In the genomic region with DNA sequence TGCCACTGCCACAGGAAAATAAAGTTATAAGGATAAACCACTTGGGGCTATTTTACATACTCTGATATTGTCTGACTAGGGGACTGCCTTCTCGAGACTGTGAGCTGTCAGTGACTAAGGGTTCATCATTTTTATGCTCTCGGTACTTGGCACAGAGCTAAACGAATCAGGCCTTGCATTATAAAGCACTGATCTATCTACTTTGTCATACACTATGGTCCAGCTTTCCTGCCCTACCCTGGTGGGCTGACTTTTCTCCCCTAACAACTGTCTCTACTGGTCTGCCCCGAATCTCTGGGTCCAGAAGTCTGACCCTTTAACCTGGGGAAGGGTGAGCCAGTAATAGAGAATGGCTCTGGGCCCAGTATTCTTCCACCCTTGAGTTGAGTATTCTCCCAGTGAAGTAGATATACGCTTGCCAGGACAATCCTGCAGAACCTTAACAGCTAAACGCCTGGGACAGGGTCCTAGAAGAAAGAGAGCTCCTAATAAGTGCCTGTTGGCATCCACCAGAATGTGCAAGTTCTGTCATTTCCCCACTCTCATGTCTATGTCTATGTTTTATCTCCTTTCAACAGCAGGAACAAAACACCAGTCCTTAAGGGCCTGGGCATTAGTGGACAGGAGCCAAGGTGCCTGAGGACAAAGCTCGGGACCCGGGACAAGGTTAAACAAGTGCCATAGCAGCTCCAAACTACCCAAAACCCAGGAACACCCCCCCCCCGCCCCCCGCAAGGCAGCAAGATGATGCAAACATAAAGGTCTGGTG, we compare ENCODE assay signal across 8 cellular contexts. TPM values are rescaled to one million over a fixed set of nuclear protein-coding genes. Genes with fewer than 3 reads are reported as not detected.
DNase-seq lines count a peak whose midpoint lies in the region; ATAC-seq and TF ChIP-seq lines count a peak whose summit lies in the region.

No MANE protein-coding gene starts in this region.

- no peak overlapping the region for H3K4ac ChIP-seq in mesenchymal stem cell (ENCODE audit: low read depth in 1 of 2, low read length in 2 of 2)

- H3K79me1 ChIP-seq in mesenchymal stem cell (replicated peaks; ENCODE audit: low read length, poor library complexity, severe bottlenecking) = peaks cover 6% of the 10 kb centered on the region

- no peak overlapping the region for H4K91ac ChIP-seq in mesenchymal stem cell (ENCODE audit: low read length)

- TF ChIP-seq CTCF in chondrocyte (IDR thresholded peaks at IDR 0.05) = no peak

- 64% methylated on average over 6 of the region's 10 CpGs for WGBS in mesenchymal stem cell
- 30% methylated on average over 10 of the region's 10 CpGs for WGBS in aorta, 2 donors

- H3K14ac ChIP-seq in mesenchymal stem cell (ENCODE audit: low read length in 2 of 2) = no peak overlapping the region

- H2BK15ac ChIP-seq in mesenchymal stem cell (ENCODE audit: low read depth, poor library complexity, severe bottlenecking) = no peak overlapping the region

- H3K27ac ChIP-seq in mesenchymal stem cell (ENCODE audit: low read length, poor library complexity, severe bottlenecking) = peak overlapping the region; percentile 20
- peak overlapping the region in 1 of 2 donors; percentile 49 for H3K27ac ChIP-seq in aorta (ENCODE audit: low read depth in 1 of 2, low read length in 2 of 2)

- H3K4me3 ChIP-seq in mesenchymal stem cell (ENCODE audit: insufficient read depth in 1 of 2, low read depth in 1 of 2, low read length in 2 of 2) = peak overlapping the region; percentile 97 to 98
- H3K4me3 ChIP-seq in aorta (ENCODE audit: low read length in 2 of 2) = peak overlapping the region; percentile 72 to 73

- H3K36me3 Mint-ChIP-seq in stimulated activated naive CD8-positive, alpha-beta T cell treated with anti-CD3 and anti-CD28 coated beads, Interleukin-15, Interleukin-2, amounts not matched to agents 100 ng/mL and 50 ng/mL, for 24 hours (ENCODE audit: low read depth) = no peaks in the 10 kb centered on the region
- peaks cover 14% of the 10 kb centered on the region for H3K36me3 Mint-ChIP-seq in chondrocyte (ENCODE audit: low read depth)

- intact Hi-C loops in aorta (cut with DNase I) = no loop called here

- H3K27ac Mint-ChIP-seq in stimulated activated naive CD8-positive, alpha-beta T cell treated with anti-CD3 and anti-CD28 coated beads, Interleukin-15, Interleukin-2, amounts not matched to agents 100 ng/mL and 50 ng/mL, for 24 hours = no peak overlapping the region
- H3K27ac Mint-ChIP-seq in chondrocyte (ENCODE audit: unreplicated experiment) = peak overlapping the region; percentile 96

- H3K9ac ChIP-seq in mesenchymal stem cell (ENCODE audit: low read length) = peak overlapping the region; percentile 98

- H2AK5ac ChIP-seq in mesenchymal stem cell (ENCODE audit: low read length, severe bottlenecking) = peak overlapping the region; percentile 2

- H3K27me3 Mint-ChIP-seq in stimulated activated naive CD8-positive, alpha-beta T cell treated with anti-CD3 and anti-CD28 coated beads, Interleukin-15, Interleukin-2, amounts not matched to agents 100 ng/mL and 50 ng/mL, for 24 hours = peaks cover 69% of the 10 kb centered on the region
- H3K27me3 Mint-ChIP-seq in chondrocyte (ENCODE audit: low read depth) = no peaks in the 10 kb centered on the region

- peak overlapping the region; percentile 9 for H4K8ac ChIP-seq in mesenchymal stem cell (ENCODE audit: low read length)

- no peak for DNase-seq in stimulated activated naive CD8-positive, alpha-beta T cell treated with anti-CD3 and anti-CD28 coated beads, Interleukin-15, Interleukin-2, amounts not matched to agents 100 U/mL and 50 U/mL, for 24 hours
- DNase-seq in chondrocyte (ENCODE audit: low spot score) (no peak), mesenchymal stem cell (peak; percentile 54), aorta (no peak)
- DNase-seq in stimulated activated CD8-positive, alpha-beta memory T cell treated with anti-CD3 and anti-CD28 coated beads, Interleukin-4, amount 100 ng/mL, for 48 hours = no peak
- no peak for DNase-seq in stimulated activated CD4-positive, alpha-beta T cell treated with anti-CD3 and anti-CD28 coated beads, Interleukin-4, amount 100 ng/mL, for 4 hours

- peak overlapping the region; percentile 55 for H3K4me2 ChIP-seq in mesenchymal stem cell (ENCODE audit: low read length, poor library complexity, severe bottlenecking)

- H3K9me3 ChIP-seq in mesenchymal stem cell (ENCODE audit: control insufficient read depth, low read length) (no peaks in the 10 kb centered on the region), aorta (ENCODE audit: control insufficient read depth, low read length) (no peaks in the 10 kb centered on the region)

- H3K9me3 Mint-ChIP-seq in stimulated activated naive CD8-positive, alpha-beta T cell treated with anti-CD3 and anti-CD28 coated beads, Interleukin-15, Interleukin-2, amounts not matched to agents 100 ng/mL and 50 ng/mL, for 24 hours = no peaks in the 10 kb centered on the region
- no peaks in the 10 kb centered on the region for H3K9me3 Mint-ChIP-seq in chondrocyte (ENCODE audit: low read depth)

- ATAC-seq in stimulated activated naive CD8-positive, alpha-beta T cell treated with anti-CD3 and anti-CD28 coated beads, Interleukin-15, Interleukin-2, amounts not matched to agents 100 U/mL and 50 U/mL, for 24 hours = no peak
- ATAC-seq in aorta (ENCODE audit: low FRiP score) (no peak), GM21529 (IDR thresholded peaks at IDR 0.05; ENCODE audit: unreplicated experiment) (no peak)

- H2BK5ac ChIP-seq in mesenchymal stem cell (ENCODE audit: low read depth, low read length, poor library complexity, severe bottlenecking) = no peak overlapping the region

- H3K4me1 ChIP-seq in mesenchymal stem cell (ENCODE audit: control insufficient read depth, insufficient read depth, low read depth, low read length) (peaks cover 12% of the 10 kb centered on the region), aorta (ENCODE audit: control insufficient read depth in 1 of 2, insufficient read depth in 2 of 2, low read length in 2 of 2) (no peaks in the 10 kb centered on the region)

- H3K23ac ChIP-seq in mesenchymal stem cell (ENCODE audit: low read length in 2 of 2) = no peak overlapping the region

- no peak overlapping the region for H2AFZ ChIP-seq in mesenchymal stem cell (ENCODE audit: low read depth, low read length)

- peak overlapping the region; percentile 48 for H3K4me3 Mint-ChIP-seq in stimulated activated naive CD8-positive, alpha-beta T cell treated with anti-CD3 and anti-CD28 coated beads, Interleukin-15, Interleukin-2, amounts not matched to agents 100 ng/mL and 50 ng/mL, for 24 hours
- peak overlapping the region; percentile 90 for H3K4me3 Mint-ChIP-seq in chondrocyte (ENCODE audit: unreplicated experiment)

- H3K18ac ChIP-seq in mesenchymal stem cell (ENCODE audit: low read depth in 1 of 2, low read length in 2 of 2) = no peak overlapping the region

- peaks cover 6% of the 10 kb centered on the region for H3K4me1 Mint-ChIP-seq in stimulated activated naive CD8-positive, alpha-beta T cell treated with anti-CD3 and anti-CD28 coated beads, Interleukin-15, Interleukin-2, amounts not matched to agents 100 ng/mL and 50 ng/mL, for 24 hours (ENCODE audit: low read depth)
- peaks cover 72% of the 10 kb centered on the region for H3K4me1 Mint-ChIP-seq in chondrocyte (ENCODE audit: low read depth)

- H2BK12ac ChIP-seq in mesenchymal stem cell (ENCODE audit: low read length in 2 of 2) = no peak overlapping the region

- H3K27me3 ChIP-seq in mesenchymal stem cell (ENCODE audit: control insufficient read depth in 1 of 2, insufficient read depth in 1 of 2, low read length in 2 of 2) = no peaks in the 10 kb centered on the region
- no peaks in the 10 kb centered on the region for H3K27me3 ChIP-seq in aorta (ENCODE audit: control insufficient read depth in 1 of 2, insufficient read depth in 2 of 2, low read length in 1 of 2)

- no peak overlapping the region for H2BK120ac ChIP-seq in mesenchymal stem cell (ENCODE audit: low read depth, low read length)

- peaks cover 6 to 36% of the 10 kb centered on the region in 2 experiments for H3K36me3 ChIP-seq in mesenchymal stem cell (ENCODE audit: control insufficient read depth in 1 of 2, insufficient read depth in 2 of 2, low read depth in 1 of 2, low read length in 2 of 2)
- H3K36me3 ChIP-seq in aorta (ENCODE audit: control insufficient read depth in 1 of 2, insufficient read depth in 2 of 2, low read length in 1 of 2) = peaks cover 0 to 2% of the 10 kb centered on the region in 2 donors

RNA-seq across cellular contexts. Expression of a gene that starts 1.3 kb away (rescaled TPM):
- 79.4 to 138 TPM (median 135 TPM) in 3 replicates for total RNA-seq in chondrocyte
- 57.0 TPM for polyA plus RNA-seq in mesenchymal stem cell (2013, experiment 1 of 2)
- 60.3 TPM for polyA plus RNA-seq in mesenchymal stem cell (2013, experiment 2 of 2)
- total RNA-seq in aorta = 10 to 100 TPM; 42.2 to 49.7 TPM
- polyA plus RNA-seq in aorta = 10 to 100 TPM; 31.2 to 73.3 TPM

RNA-seq across cellular contexts. Expression of a gene that starts 39.5 kb away (rescaled TPM):
- total RNA-seq in chondrocyte (1.8 to 2.3 TPM (median 2.2 TPM) in 3 replicates), aorta (1 to 10 TPM in 1 of 2 donors, under 1 TPM in 1; 0.90 to 1.7 TPM)
- 1.2 TPM for polyA plus RNA-seq in mesenchymal stem cell (2013, experiment 1 of 2)
- polyA plus RNA-seq in mesenchymal stem cell (2013, experiment 2 of 2) = 1.2 TPM
- 10 to 100 TPM in 1 of 2 donors, 1 to 10 TPM in 1; 1.2 to 14.5 TPM for polyA plus RNA-seq in aorta

RNA-seq across cellular contexts. Expression of a gene that starts 39.9 kb away (rescaled TPM):
- total RNA-seq in chondrocyte = 4.9 to 8.8 TPM (median 6.4 TPM) in 3 replicates
- 1.7 TPM for polyA plus RNA-seq in mesenchymal stem cell (2013, experiment 1 of 2)
- polyA plus RNA-seq in mesenchymal stem cell (2013, experiment 2 of 2) = 1.8 TPM
- 10 to 100 TPM; 11.0 to 15.2 TPM for total RNA-seq in aorta
- 10 to 100 TPM; 11.9 to 12.1 TPM for polyA plus RNA-seq in aorta
